8 cellular contexts compared by ENCODE assay signal in the genomic region with DNA sequence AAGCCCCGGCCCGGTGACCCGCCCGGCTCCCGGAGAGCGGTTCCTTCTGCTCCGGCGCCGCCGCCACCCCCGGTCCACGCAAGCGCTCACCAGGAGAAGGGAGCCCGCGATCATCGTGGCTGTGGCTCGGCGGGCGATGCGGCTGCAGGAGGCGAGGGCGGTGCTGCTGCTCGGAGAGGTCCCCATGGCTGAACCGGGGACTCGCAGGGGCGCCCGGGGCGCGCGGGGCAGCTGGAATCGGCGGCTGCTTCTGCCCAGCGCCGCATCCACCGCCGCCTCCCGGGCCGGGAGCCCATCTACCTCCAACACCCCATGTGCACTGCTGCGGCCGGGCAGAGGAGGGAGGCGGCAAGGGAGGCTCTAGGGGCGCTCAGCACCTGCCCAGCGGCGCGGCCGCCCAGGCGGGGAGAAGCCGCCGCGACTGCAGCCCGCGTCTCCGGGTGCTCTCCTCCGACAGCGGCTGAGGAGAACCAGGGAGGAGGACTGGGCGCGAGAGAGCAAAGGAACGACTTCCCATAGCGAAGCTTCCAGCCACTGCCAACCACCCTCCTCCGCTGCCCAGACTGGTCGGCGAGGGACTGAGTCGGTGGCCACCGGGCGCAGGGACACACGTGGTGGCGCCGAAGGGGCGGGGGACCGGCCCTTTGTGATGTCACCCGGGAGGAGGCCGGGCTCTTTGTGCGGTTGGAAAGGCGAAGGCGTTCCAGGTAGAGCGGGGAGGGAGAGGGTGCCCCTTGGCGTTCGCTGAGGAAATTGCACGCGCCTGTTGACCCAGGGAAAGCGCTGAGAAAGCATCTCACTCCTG. TPM values are rescaled to one million over a fixed set of nuclear protein-coding genes. Genes with fewer than 3 reads are reported as not detected.
DNase-seq lines count a peak whose midpoint lies in the region; ATAC-seq, FAIRE-seq and TF ChIP-seq lines count a peak whose summit lies in the region.

A gene with protein sequence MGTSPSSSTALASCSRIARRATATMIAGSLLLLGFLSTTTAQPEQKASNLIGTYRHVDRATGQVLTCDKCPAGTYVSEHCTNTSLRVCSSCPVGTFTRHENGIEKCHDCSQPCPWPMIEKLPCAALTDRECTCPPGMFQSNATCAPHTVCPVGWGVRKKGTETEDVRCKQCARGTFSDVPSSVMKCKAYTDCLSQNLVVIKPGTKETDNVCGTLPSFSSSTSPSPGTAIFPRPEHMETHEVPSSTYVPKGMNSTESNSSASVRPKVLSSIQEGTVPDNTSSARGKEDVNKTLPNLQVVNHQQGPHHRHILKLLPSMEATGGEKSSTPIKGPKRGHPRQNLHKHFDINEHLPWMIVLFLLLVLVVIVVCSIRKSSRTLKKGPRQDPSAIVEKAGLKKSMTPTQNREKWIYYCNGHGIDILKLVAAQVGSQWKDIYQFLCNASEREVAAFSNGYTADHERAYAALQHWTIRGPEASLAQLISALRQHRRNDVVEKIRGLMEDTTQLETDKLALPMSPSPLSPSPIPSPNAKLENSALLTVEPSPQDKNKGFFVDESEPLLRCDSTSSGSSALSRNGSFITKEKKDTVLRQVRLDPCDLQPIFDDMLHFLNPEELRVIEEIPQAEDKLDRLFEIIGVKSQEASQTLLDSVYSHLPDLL (minus strand): TSS at position 580 of the 805 bp plus-strand sequence. CDS start 394 bp downstream, at position 186.

- peak; percentile 96 for TF ChIP-seq POLR2A in prostate gland (IDR thresholded peaks at IDR 0.05)

- peak within 1 kb of the TSS; percentile 52 to 58 for H3K4me3 ChIP-seq in prostate gland

- 0% methylated on average over 61 of the region's 81 CpGs for WGBS in prostate gland

- peak; percentile 87 to 96 (median 92) for DNase-seq in NCI-H1417 (lab: John Stamatoyannopoulos, UW)
- DNase-seq in T follicular helper cell (ENCODE audit: low read depth), result peak; percentile 44
- DNase-seq in left ventricle myocardium superior, result peak; percentile 93
- DNase-seq in prostate gland (ENCODE audit: low spot score), result peak; percentile 94
- DNase-seq in urothelium cell line (ENCODE audit: low spot score), result peak; percentile 95

- intact Hi-C loops in left ventricle myocardium superior (cut with micrococcal nuclease), result loop anchor here (5.0 kb wide), 1 partner anchor 212 kb away; no protein-coding TSS in a partner anchor
- intact Hi-C loops in prostate gland (cut with DNase I), result loop anchor here (2.0 kb wide), 1 partner anchor 213 kb away; no protein-coding TSS in a partner anchor

- peak; percentile 98 for TF ChIP-seq CTCF in GM12873 (IDR thresholded peaks at IDR 0.05; ENCODE audit: insufficient read depth, low read depth, low read length, missing control alignments)
- TF ChIP-seq CTCF in prostate gland (IDR thresholded peaks at IDR 0.05), result peak; percentile 87 to 98 (median 94)

- H3K36me3 ChIP-seq in prostate gland, result no peaks in the 10 kb centered on the region

- ATAC-seq in HG02759 (IDR thresholded peaks at IDR 0.05; ENCODE audit: unreplicated experiment) (peak; percentile 97), left ventricle myocardium superior (peak; percentile 99)

- FAIRE-seq in urothelium cell line (lab: Jason Lieb, UNC), result peak; percentile 35

- no peaks in the 10 kb centered on the region for H3K9me3 ChIP-seq in prostate gland

- H3K27me3 ChIP-seq in prostate gland (replicated peaks; ENCODE audit: insufficient read depth), result no peaks in the 10 kb centered on the region

- H3K4me1 ChIP-seq in prostate gland (replicated peaks), result no peaks in the 10 kb centered on the region

- H3K27ac ChIP-seq in angular gyrus (ENCODE audit: low read depth, low read length) (peak within 1 kb of the TSS; percentile 82), prostate gland (peak within 1 kb of the TSS; percentile 72)

RNA-seq across cellular contexts. Expression of the gene that starts here (rescaled TPM):
- total RNA-seq in left ventricle myocardium superior (9.3 TPM), prostate gland (10 to 100 TPM; 21.8 to 22.5 TPM)

Comparison
In these comparisons a context has a peak if more than half of its experiments do, and no peak if none do; other contexts are left out.
1. Peak in every context shown above with its lines: DNase-seq, ATAC-seq, H3K4me3 ChIP-seq and H3K27ac ChIP-seq.
2. DNase-seq: peak in every context shown above with its lines; median percentile 95 in urothelium cell line; 94 in prostate gland; 93 in left ventricle myocardium superior; 92 in NCI-H1417; 44 in T follicular helper cell.